In the genomic region with DNA sequence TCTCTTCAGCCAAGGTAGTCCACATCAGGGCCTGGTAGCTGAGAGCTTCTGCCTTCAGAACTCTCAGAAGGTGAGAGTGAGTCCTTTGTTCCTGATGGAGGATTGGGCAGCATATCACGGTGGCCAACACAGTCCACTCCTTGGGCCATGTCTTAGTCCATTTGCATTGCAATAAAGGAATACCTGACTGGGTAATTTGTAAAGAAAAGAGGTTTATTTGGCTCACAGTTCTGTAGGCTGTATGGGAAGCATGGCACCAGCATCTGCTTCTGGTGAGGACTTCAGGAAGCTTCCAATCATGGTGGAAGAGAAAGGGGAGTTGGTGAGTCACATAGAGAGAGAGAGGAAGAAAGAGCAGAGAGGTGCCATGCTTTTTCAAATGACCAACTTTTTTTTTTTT, we compare ENCODE assay signal across 1 cellular context.
TF ChIP-seq lines count a peak whose summit lies in the region.

No MANE protein-coding gene starts in this region.

TF ChIP-seq in K562, 482 proteins besides CTCF, POLR2A, EP300 and RAD21:
- TF ChIP-seq ZNF311 (CRISPR knock-in tag; IDR thresholded peaks at IDR 0.05): no peak
- no peak for TF ChIP-seq CHD4 (IDR thresholded peaks at IDR 0.05; ENCODE audit: insufficient read depth, insufficient replicate concordance, low read depth, low read length, poor library complexity, severe bottlenecking)
- no peak for TF ChIP-seq PTRF (tag; IDR thresholded peaks at IDR 0.05)
- no peak for TF ChIP-seq NFXL1 (CRISPR knock-in tag; IDR thresholded peaks at IDR 0.05)
- TF ChIP-seq MCM5 (IDR thresholded peaks at IDR 0.05; ENCODE audit: low read depth): no peak
- TF ChIP-seq BRCA1 (IDR thresholded peaks at IDR 0.05): no peak
- no peak for TF ChIP-seq BRCA1 (CRISPR knock-in tag; IDR thresholded peaks at IDR 0.05)
- no peak for TF ChIP-seq DPF2 (IDR thresholded peaks at IDR 0.05)
- TF ChIP-seq TOE1 (IDR thresholded peaks at IDR 0.05; ENCODE audit: borderline replicate concordance): no peak
- TF ChIP-seq TOE1 (CRISPR knock-in tag; IDR thresholded peaks at IDR 0.05; ENCODE audit: borderline replicate concordance, low read depth): no peak
- TF ChIP-seq ZNF766 (CRISPR knock-in tag; conservative IDR thresholded peaks at IDR 0.05): peak; percentile 98
- TF ChIP-seq, protein P1, sequence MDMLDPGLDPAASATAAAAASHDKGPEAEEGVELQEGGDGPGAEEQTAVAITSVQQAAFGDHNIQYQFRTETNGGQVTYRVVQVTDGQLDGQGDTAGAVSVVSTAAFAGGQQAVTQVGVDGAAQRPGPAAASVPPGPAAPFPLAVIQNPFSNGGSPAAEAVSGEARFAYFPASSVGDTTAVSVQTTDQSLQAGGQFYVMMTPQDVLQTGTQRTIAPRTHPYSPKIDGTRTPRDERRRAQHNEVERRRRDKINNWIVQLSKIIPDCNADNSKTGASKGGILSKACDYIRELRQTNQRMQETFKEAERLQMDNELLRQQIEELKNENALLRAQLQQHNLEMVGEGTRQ (CRISPR knock-in tag; IDR thresholded peaks at IDR 0.05): no peak
- TF ChIP-seq NFE2 (IDR thresholded peaks at IDR 0.05; ENCODE audit: low read depth): no peak
- TF ChIP-seq FOXP1 (CRISPR knock-in tag; IDR thresholded peaks at IDR 0.05): 0 out of 2 replicates have a peak, but pooled peaks have one; percentile 56
- TF ChIP-seq ZBTB1 (CRISPR knock-in tag; IDR thresholded peaks at IDR 0.05; ENCODE audit: borderline replicate concordance, low read depth): 0 out of 2 replicates have a peak, but pooled peaks have one; percentile 37
- no peak for TF ChIP-seq RBBP5 (IDR thresholded peaks at IDR 0.05; ENCODE audit: borderline replicate concordance, insufficient read depth, low read length, poor library complexity, severe bottlenecking)
- TF ChIP-seq, protein P2, sequence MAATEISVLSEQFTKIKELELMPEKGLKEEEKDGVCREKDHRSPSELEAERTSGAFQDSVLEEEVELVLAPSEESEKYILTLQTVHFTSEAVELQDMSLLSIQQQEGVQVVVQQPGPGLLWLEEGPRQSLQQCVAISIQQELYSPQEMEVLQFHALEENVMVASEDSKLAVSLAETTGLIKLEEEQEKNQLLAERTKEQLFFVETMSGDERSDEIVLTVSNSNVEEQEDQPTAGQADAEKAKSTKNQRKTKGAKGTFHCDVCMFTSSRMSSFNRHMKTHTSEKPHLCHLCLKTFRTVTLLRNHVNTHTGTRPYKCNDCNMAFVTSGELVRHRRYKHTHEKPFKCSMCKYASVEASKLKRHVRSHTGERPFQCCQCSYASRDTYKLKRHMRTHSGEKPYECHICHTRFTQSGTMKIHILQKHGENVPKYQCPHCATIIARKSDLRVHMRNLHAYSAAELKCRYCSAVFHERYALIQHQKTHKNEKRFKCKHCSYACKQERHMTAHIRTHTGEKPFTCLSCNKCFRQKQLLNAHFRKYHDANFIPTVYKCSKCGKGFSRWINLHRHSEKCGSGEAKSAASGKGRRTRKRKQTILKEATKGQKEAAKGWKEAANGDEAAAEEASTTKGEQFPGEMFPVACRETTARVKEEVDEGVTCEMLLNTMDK (IDR thresholded peaks at IDR 0.05; ENCODE audit: borderline replicate concordance, insufficient read depth, low read depth, low read length, poor library complexity, severe bottlenecking): no peak
- TF ChIP-seq, protein P3, sequence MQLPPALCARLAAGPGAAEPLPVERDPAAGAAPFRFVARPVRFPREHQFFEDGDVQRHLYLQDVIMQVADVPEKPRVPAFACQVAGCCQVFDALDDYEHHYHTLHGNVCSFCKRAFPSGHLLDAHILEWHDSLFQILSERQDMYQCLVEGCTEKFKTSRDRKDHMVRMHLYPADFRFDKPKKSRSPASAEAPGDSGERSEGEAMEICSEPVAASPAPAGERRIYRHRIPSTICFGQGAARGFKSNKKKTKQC (CRISPR knock-in tag; IDR thresholded peaks at IDR 0.05): no peak
- 0 out of 2 replicates have a peak, but pooled peaks have one; percentile 25 for TF ChIP-seq GTF2A2 (tag; IDR thresholded peaks at IDR 0.05)
- no peak for TF ChIP-seq HDAC6 (IDR thresholded peaks at IDR 0.05; ENCODE audit: low read depth, low read length)
- TF ChIP-seq KAT2B (IDR thresholded peaks at IDR 0.05; ENCODE audit: low read depth, low read length): no peak
- no peak for TF ChIP-seq ZNF217 (CRISPR knock-in tag; IDR thresholded peaks at IDR 0.05)
- TF ChIP-seq, protein P4, sequence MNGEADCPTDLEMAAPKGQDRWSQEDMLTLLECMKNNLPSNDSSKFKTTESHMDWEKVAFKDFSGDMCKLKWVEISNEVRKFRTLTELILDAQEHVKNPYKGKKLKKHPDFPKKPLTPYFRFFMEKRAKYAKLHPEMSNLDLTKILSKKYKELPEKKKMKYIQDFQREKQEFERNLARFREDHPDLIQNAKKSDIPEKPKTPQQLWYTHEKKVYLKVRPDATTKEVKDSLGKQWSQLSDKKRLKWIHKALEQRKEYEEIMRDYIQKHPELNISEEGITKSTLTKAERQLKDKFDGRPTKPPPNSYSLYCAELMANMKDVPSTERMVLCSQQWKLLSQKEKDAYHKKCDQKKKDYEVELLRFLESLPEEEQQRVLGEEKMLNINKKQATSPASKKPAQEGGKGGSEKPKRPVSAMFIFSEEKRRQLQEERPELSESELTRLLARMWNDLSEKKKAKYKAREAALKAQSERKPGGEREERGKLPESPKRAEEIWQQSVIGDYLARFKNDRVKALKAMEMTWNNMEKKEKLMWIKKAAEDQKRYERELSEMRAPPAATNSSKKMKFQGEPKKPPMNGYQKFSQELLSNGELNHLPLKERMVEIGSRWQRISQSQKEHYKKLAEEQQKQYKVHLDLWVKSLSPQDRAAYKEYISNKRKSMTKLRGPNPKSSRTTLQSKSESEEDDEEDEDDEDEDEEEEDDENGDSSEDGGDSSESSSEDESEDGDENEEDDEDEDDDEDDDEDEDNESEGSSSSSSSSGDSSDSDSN (IDR thresholded peaks at IDR 0.05; ENCODE audit: borderline replicate concordance in 1 of 2, low read depth in 2 of 2, low read length in 2 of 2): no peak
- TF ChIP-seq ZNF165 (CRISPR knock-in tag; IDR thresholded peaks at IDR 0.05; ENCODE audit: borderline replicate concordance): no peak
TF ChIP-seq in K562: peak in this region for 4.
